Comparison of ENCODE assay signal across 1 cellular context in the genomic region with DNA sequence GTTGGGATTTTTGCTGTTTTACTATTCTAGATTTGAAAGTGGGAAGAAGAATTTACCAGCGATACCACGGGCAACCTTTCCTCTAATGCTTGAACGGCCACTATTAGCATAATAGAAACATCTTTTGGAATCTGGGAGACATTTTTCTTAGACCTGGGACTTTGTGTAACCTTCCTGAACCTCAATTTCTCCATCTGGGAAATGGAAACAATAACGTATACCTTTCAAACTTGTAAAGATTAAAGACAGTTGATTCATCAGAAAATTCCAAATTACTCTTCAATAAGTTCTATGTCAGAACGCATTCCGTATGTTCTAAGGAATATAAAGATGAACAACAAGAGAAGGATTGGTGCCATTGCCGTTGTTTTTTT.
TF ChIP-seq lines count a peak whose summit lies in the region.

No MANE protein-coding gene starts in this region.

TF ChIP-seq in IMR-90, 13 proteins besides CTCF, POLR2A, EP300 and RAD21:
- TF ChIP-seq MAFK (IDR thresholded peaks at IDR 0.05; ENCODE audit: low read depth, low read length) (no peak), CHD1 (IDR thresholded peaks at IDR 0.05; ENCODE audit: low read depth, low read length) (no peak), NFE2L2 (IDR thresholded peaks at IDR 0.05; ENCODE audit: low read depth, low read length) (no peak), RFX5 (IDR thresholded peaks at IDR 0.05; ENCODE audit: low read depth, low read length) (no peak), FOS (IDR thresholded peaks at IDR 0.05; ENCODE audit: low read depth, low read length) (no peak), MXI1 (IDR thresholded peaks at IDR 0.05; ENCODE audit: borderline replicate concordance, low read depth, low read length) (no peak), BHLHE40 (IDR thresholded peaks at IDR 0.05; ENCODE audit: low read depth, low read length) (no peak), SMC3 (IDR thresholded peaks at IDR 0.05; ENCODE audit: low read depth, low read length) (no peak), RCOR1 (IDR thresholded peaks at IDR 0.05; ENCODE audit: insufficient replicate concordance, low read length) (no peak), CEBPB (IDR thresholded peaks at IDR 0.05; ENCODE audit: low read depth, low read length) (no peak), MAZ (IDR thresholded peaks at IDR 0.05; ENCODE audit: borderline replicate concordance, low read depth, low read length) (no peak)
- TF ChIP-seq, protein P1, sequence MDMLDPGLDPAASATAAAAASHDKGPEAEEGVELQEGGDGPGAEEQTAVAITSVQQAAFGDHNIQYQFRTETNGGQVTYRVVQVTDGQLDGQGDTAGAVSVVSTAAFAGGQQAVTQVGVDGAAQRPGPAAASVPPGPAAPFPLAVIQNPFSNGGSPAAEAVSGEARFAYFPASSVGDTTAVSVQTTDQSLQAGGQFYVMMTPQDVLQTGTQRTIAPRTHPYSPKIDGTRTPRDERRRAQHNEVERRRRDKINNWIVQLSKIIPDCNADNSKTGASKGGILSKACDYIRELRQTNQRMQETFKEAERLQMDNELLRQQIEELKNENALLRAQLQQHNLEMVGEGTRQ (IDR thresholded peaks at IDR 0.05; ENCODE audit: low read depth, low read length), result no peak
- TF ChIP-seq, protein P2, sequence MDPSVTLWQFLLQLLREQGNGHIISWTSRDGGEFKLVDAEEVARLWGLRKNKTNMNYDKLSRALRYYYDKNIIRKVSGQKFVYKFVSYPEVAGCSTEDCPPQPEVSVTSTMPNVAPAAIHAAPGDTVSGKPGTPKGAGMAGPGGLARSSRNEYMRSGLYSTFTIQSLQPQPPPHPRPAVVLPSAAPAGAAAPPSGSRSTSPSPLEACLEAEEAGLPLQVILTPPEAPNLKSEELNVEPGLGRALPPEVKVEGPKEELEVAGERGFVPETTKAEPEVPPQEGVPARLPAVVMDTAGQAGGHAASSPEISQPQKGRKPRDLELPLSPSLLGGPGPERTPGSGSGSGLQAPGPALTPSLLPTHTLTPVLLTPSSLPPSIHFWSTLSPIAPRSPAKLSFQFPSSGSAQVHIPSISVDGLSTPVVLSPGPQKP (IDR thresholded peaks at IDR 0.05; ENCODE audit: borderline replicate concordance, low read depth, low read length), result no peak
TF ChIP-seq in IMR-90: peak in this region for 0.
